Comparison of ENCODE assay signal across 24 cellular contexts in genomic region chr4:101251261-101251660, GRCh38.
"Had no signal": no experiment of that assay in that cellular context is flagged by ENCODE, and none has a peak within 500 bp of the region (broad histone marks: within the 10 kb centered on the region; RNA-seq: fewer than 3 reads in every experiment).

No MANE protein-coding gene starts in this region.

- H3K4me3 ChIP-seq: left ventricle myocardium inferior, lung, mucosa of descending colon, ovary, right atrium auricular region, right lobe of liver, smooth muscle cell, stomach, testis, thyroid gland, transverse colon, upper lobe of left lung, vagina had no signal

- H3K27me3 Mint-ChIP-seq: memory B cell; naive thymus-derived CD4-positive, alpha-beta T cell; natural killer cell treated with Interleukin-12 subunit alpha and Interleukin-12 subunit beta and Interleukin-15 and Interleukin-18, amount 100 ng/mL, for 72 hours; progenitor cell of endocrine pancreas; stimulated activated naive B cell treated with anti-CD40 and anti-IgM and Interleukin-4, amounts not matched to agents 10 μg/mL and 1 μg/mL and 100 μg/mL, for 72 hours had no signal

- ATAC-seq: mucosa of descending colon; naive thymus-derived CD4-positive, alpha-beta T cell; natural killer cell treated with Interleukin-12 subunit alpha and Interleukin-12 subunit beta and Interleukin-15 and Interleukin-18, amount 100 ng/mL, for 72 hours; right lobe of liver; stimulated activated naive B cell treated with anti-CD40 and anti-IgM and Interleukin-4, amounts not matched to agents 10 μg/mL and 1 μg/mL and 100 μg/mL, for 72 hours; stimulated activated naive CD8-positive, alpha-beta T cell treated with anti-CD3 and anti-CD28 coated beads, Interleukin-15, Interleukin-2, amounts not matched to agents 100 U/mL and 50 U/mL, for 24 hours had no signal

- H3K9me3 ChIP-seq: left ventricle myocardium inferior, mucosa of descending colon, ovary, right atrium auricular region, right lobe of liver, stomach, testis, thyroid gland, transverse colon, upper lobe of left lung, vagina had no signal

- H3K27ac Mint-ChIP-seq: naive thymus-derived CD4-positive, alpha-beta T cell; progenitor cell of endocrine pancreas; stimulated activated naive B cell treated with anti-CD40 and anti-IgM and Interleukin-4, amounts not matched to agents 10 μg/mL and 1 μg/mL and 100 μg/mL, for 72 hours had no signal

- H3K4me1 ChIP-seq: testis had no signal

- H3K36me3 ChIP-seq: left ventricle myocardium inferior, ovary, right atrium auricular region, right lobe of liver, stomach, thyroid gland, transverse colon, upper lobe of left lung, vagina had no signal

- H3K4me3 Mint-ChIP-seq: memory B cell; naive thymus-derived CD4-positive, alpha-beta T cell; natural killer cell treated with Interleukin-12 subunit alpha and Interleukin-12 subunit beta and Interleukin-15 and Interleukin-18, amount 100 ng/mL, for 72 hours; stimulated activated naive B cell treated with anti-CD40 and anti-IgM and Interleukin-4, amounts not matched to agents 10 μg/mL and 1 μg/mL and 100 μg/mL, for 72 hours had no signal

- DNase-seq: immature natural killer cell; left ventricle myocardium inferior; midbrain; mucosa of descending colon; naive thymus-derived CD4-positive, alpha-beta T cell; ovary; right lobe of liver; stimulated activated CD4-positive, alpha-beta T cell treated with anti-CD3 and anti-CD28 coated beads, Interleukin-15, amount 100 ng/mL, for 24 hours; stimulated activated CD4-positive, alpha-beta T cell treated with anti-CD3 and anti-CD28 coated beads, Interleukin-2, amount 100 ng/mL, for 24 hours; stimulated activated CD4-positive, alpha-beta T cell treated with anti-CD3 and anti-CD28 coated beads, Interleukin-4, amount 100 ng/mL, for 1 hour; stimulated activated naive B cell treated with anti-CD40 and anti-IgM and Interleukin-4, amounts not matched to agents 10 μg/mL and 1 μg/mL and 100 μg/mL, for 72 hours; stimulated activated naive CD8-positive, alpha-beta T cell treated with anti-CD3 and anti-CD28 coated beads, Interleukin-15, Interleukin-2, amounts not matched to agents 100 U/mL and 50 U/mL, for 24 hours; stomach; testis; thyroid gland; transverse colon; upper lobe of left lung had no signal

- H3K9me3 Mint-ChIP-seq: immature natural killer cell; memory B cell; naive thymus-derived CD4-positive, alpha-beta T cell; natural killer cell treated with Interleukin-12 subunit alpha and Interleukin-12 subunit beta and Interleukin-15 and Interleukin-18, amount 100 ng/mL, for 72 hours; stimulated activated naive B cell treated with anti-CD40 and anti-IgM and Interleukin-4, amounts not matched to agents 10 μg/mL and 1 μg/mL and 100 μg/mL, for 72 hours had no signal

- H3K27ac ChIP-seq: left ventricle myocardium inferior, ovary, right atrium auricular region, right lobe of liver, stomach, testis, thyroid gland, transverse colon, upper lobe of left lung, vagina had no signal

- H3K36me3 Mint-ChIP-seq: immature natural killer cell; natural killer cell treated with Interleukin-12 subunit alpha and Interleukin-12 subunit beta and Interleukin-15 and Interleukin-18, amount 100 ng/mL, for 72 hours; stimulated activated naive B cell treated with anti-CD40 and anti-IgM and Interleukin-4, amounts not matched to agents 10 μg/mL and 1 μg/mL and 100 μg/mL, for 72 hours had no signal
